ENCODE assay signal across 1 cellular context in genomic region chr4:156779774-156780173, GRCh38.
A peak's percentile ranks its signal among the peaks of the same experiment; 100 is the strongest.
TF ChIP-seq lines count a peak whose summit lies in the region.

No MANE protein-coding gene starts in this region.

TF ChIP-seq in HepG2, 621 proteins besides CTCF, POLR2A, EP300 and RAD21 (continues in another document):
- TF ChIP-seq RXRB (CRISPR knock-in tag; IDR thresholded peaks at IDR 0.05; ENCODE audit: borderline replicate concordance): peak; percentile 46; the same call in 1 of the 2 replicates
- TF ChIP-seq, protein P1, sequence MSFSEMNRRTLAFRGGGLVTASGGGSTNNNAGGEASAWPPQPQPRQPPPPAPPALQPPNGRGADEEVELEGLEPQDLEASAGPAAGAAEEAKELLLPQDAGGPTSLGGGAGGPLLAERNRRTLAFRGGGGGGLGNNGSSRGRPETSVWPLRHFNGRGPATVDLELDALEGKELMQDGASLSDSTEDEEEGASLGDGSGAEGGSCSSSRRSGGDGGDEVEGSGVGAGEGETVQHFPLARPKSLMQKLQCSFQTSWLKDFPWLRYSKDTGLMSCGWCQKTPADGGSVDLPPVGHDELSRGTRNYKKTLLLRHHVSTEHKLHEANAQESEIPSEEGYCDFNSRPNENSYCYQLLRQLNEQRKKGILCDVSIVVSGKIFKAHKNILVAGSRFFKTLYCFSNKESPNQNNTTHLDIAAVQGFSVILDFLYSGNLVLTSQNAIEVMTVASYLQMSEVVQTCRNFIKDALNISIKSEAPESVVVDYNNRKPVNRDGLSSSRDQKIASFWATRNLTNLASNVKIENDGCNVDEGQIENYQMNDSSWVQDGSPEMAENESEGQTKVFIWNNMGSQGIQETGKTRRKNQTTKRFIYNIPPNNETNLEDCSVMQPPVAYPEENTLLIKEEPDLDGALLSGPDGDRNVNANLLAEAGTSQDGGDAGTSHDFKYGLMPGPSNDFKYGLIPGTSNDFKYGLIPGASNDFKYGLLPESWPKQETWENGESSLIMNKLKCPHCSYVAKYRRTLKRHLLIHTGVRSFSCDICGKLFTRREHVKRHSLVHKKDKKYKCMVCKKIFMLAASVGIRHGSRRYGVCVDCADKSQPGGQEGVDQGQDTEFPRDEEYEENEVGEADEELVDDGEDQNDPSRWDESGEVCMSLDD (CRISPR knock-in tag; IDR thresholded peaks at IDR 0.05; ENCODE audit: borderline replicate concordance): no peak
- no peak for TF ChIP-seq HES4 (CRISPR knock-in tag; IDR thresholded peaks at IDR 0.05; ENCODE audit: borderline replicate concordance)
- peak; percentile 87 for TF ChIP-seq ZNF7 (CRISPR knock-in tag; IDR thresholded peaks at IDR 0.05)
- TF ChIP-seq CREM (IDR thresholded peaks at IDR 0.05): 0 out of 2 replicates have a peak, but pooled peaks have one; percentile 29
- TF ChIP-seq CREM (CRISPR knock-in tag; IDR thresholded peaks at IDR 0.05): no peak
- TF ChIP-seq TBX3 (IDR thresholded peaks at IDR 0.05; ENCODE audit: borderline replicate concordance): no peak
- TF ChIP-seq ZFP62 (CRISPR knock-in tag; IDR thresholded peaks at IDR 0.05): no peak
- TF ChIP-seq, protein P2, sequence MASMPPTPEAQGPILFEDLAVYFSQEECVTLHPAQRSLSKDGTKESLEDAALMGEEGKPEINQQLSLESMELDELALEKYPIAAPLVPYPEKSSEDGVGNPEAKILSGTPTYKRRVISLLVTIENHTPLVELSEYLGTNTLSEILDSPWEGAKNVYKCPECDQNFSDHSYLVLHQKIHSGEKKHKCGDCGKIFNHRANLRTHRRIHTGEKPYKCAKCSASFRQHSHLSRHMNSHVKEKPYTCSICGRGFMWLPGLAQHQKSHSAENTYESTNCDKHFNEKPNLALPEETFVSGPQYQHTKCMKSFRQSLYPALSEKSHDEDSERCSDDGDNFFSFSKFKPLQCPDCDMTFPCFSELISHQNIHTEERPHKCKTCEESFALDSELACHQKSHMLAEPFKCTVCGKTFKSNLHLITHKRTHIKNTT (CRISPR knock-in tag; IDR thresholded peaks at IDR 0.05): no peak
- TF ChIP-seq HMGA1 (CRISPR knock-in tag; conservative IDR thresholded peaks at IDR 0.05): no peak
- TF ChIP-seq POGZ (CRISPR knock-in tag; IDR thresholded peaks at IDR 0.05): peak; percentile 63; the same call in 1 of the 2 replicates
- no peak for TF ChIP-seq AKAP8 (CRISPR knock-in tag; IDR thresholded peaks at IDR 0.05)
- no peak for TF ChIP-seq CHCHD3 (CRISPR knock-in tag; IDR thresholded peaks at IDR 0.05)
- TF ChIP-seq ETV5 (CRISPR knock-in tag; IDR thresholded peaks at IDR 0.05; ENCODE audit: borderline replicate concordance): peak; percentile 73; the same call in 1 of the 2 replicates
- peak in 1 of 2 experiments; percentile 85; a peak in 2 of 4 replicates for TF ChIP-seq NR2F1 (CRISPR knock-in tag; IDR thresholded peaks at IDR 0.05)
- TF ChIP-seq AHDC1 (CRISPR knock-in tag; IDR thresholded peaks at IDR 0.05; ENCODE audit: borderline replicate concordance): peak; percentile 77; the same call in 1 of the 2 replicates
- no peak for TF ChIP-seq ZHX2 (IDR thresholded peaks at IDR 0.05; ENCODE audit: low read depth)
- TF ChIP-seq ZHX2 (CRISPR knock-in tag; IDR thresholded peaks at IDR 0.05; ENCODE audit: borderline replicate concordance): no peak
- no peak for TF ChIP-seq ZNF232 (CRISPR knock-in tag; IDR thresholded peaks at IDR 0.05; ENCODE audit: borderline replicate concordance)
- TF ChIP-seq BHLHE40 (IDR thresholded peaks at IDR 0.05; ENCODE audit: low read length): no peak
- no peak for TF ChIP-seq MZF1 (CRISPR knock-in tag; IDR thresholded peaks at IDR 0.05; ENCODE audit: borderline replicate concordance)
- peak; percentile 64; the same call in 1 of the 2 replicates for TF ChIP-seq JUND (CRISPR knock-in tag; IDR thresholded peaks at IDR 0.05)
- no peak for TF ChIP-seq SOX13 (IDR thresholded peaks at IDR 0.05)
- TF ChIP-seq SOX13 (CRISPR knock-in tag; conservative IDR thresholded peaks at IDR 0.05 in 1 of 2, IDR thresholded peaks at IDR 0.05 in 1 of 2): peak in 1 of 2 experiments; percentile 15; a peak in 1 of 4 replicates
- no peak for TF ChIP-seq NBN (conservative IDR thresholded peaks at IDR 0.05)
- peak; percentile 65; the same call in 1 of the 2 replicates for TF ChIP-seq ELF3 (CRISPR knock-in tag; IDR thresholded peaks at IDR 0.05)
- peak; percentile 74 for TF ChIP-seq FOXA3 (CRISPR knock-in tag; IDR thresholded peaks at IDR 0.05)
- TF ChIP-seq ZSCAN29 (CRISPR knock-in tag; conservative IDR thresholded peaks at IDR 0.05): no peak
- TF ChIP-seq ZIK1 (CRISPR knock-in tag; IDR thresholded peaks at IDR 0.05; ENCODE audit: borderline replicate concordance, low read depth): no peak
- no peak for TF ChIP-seq ZNF414 (CRISPR knock-in tag; IDR thresholded peaks at IDR 0.05)
- TF ChIP-seq KLF6 (CRISPR knock-in tag; IDR thresholded peaks at IDR 0.05): no peak
- peak; percentile 30; the same call in 1 of the 2 replicates for TF ChIP-seq SOX5 (CRISPR knock-in tag; IDR thresholded peaks at IDR 0.05; ENCODE audit: borderline replicate concordance)
- no peak for TF ChIP-seq SMYD3 (CRISPR knock-in tag; IDR thresholded peaks at IDR 0.05)
- TF ChIP-seq IKZF4 (CRISPR knock-in tag; IDR thresholded peaks at IDR 0.05; ENCODE audit: borderline replicate concordance, low read depth, not compliant biosample characterization): no peak
- no peak for TF ChIP-seq UBTF (CRISPR knock-in tag; IDR thresholded peaks at IDR 0.05)
- TF ChIP-seq, protein P3, sequence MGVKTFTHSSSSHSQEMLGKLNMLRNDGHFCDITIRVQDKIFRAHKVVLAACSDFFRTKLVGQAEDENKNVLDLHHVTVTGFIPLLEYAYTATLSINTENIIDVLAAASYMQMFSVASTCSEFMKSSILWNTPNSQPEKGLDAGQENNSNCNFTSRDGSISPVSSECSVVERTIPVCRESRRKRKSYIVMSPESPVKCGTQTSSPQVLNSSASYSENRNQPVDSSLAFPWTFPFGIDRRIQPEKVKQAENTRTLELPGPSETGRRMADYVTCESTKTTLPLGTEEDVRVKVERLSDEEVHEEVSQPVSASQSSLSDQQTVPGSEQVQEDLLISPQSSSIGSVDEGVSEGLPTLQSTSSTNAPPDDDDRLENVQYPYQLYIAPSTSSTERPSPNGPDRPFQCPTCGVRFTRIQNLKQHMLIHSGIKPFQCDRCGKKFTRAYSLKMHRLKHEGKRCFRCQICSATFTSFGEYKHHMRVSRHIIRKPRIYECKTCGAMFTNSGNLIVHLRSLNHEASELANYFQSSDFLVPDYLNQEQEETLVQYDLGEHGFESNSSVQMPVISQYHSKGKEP (CRISPR knock-in tag; IDR thresholded peaks at IDR 0.05): no peak
- TF ChIP-seq PBX2 (CRISPR knock-in tag; IDR thresholded peaks at IDR 0.05): no peak
- TF ChIP-seq GATAD2A (CRISPR knock-in tag; IDR thresholded peaks at IDR 0.05): peak; percentile 74
- TF ChIP-seq MTF1 (CRISPR knock-in tag; IDR thresholded peaks at IDR 0.05): no peak
- TF ChIP-seq DNMT3B (CRISPR knock-in tag; conservative IDR thresholded peaks at IDR 0.05): no peak
